8 cellular contexts compared by ENCODE assay signal in the genomic region with DNA sequence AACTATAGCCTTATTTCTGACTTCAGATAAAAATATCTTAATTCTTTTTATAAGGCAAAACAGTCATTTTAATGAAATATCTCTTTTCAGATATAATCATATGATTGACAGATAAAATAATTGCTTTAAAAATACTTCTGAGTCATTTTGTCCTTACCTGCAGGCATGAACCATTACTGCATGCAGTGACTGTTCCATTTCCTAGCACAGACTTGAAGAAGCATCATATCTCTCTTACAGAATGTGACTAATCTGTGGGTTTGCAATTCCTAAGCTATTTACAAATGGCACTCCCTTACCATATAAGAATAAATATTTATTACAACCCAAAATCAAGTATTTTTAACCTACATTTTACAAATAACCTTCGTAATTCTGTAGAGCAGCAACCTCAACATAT.
DNase-seq lines count a peak whose midpoint lies in the region; ATAC-seq and TF ChIP-seq lines count a peak whose summit lies in the region.

No MANE protein-coding gene starts in this region.

- peak; percentile 28 for ATAC-seq in HG03064 (IDR thresholded peaks at IDR 0.05; ENCODE audit: low read depth, unreplicated experiment)

- TF ChIP-seq CTCF in right atrium auricular region (IDR thresholded peaks at IDR 0.05) (no peak), stomach (IDR thresholded peaks at IDR 0.05) (no peak)

- DNase-seq in Daoy (ENCODE audit: low read depth) (peak; percentile 40), right atrium auricular region (ENCODE audit: low spot score) (no peak), stomach (no peak), T1000 (lab: John Stamatoyannopoulos, UW) (no peak), middle frontal gyrus (ENCODE audit: extremely low spot score, low spot score) (no peak)
- no peak for DNase-seq in activated T-helper 1 cell treated with anti-CD3 and anti-CD28 coated beads, Interleukin-12 subunit alpha, Interleukin-12 subunit beta, Interleukin-2, Interleukin-4 antibody, amounts not matched to agents 30 ng/mL and 10 ng/mL and 1 ng/mL, durations not matched to agents 14 hours and 24 hours and 36 hours (ENCODE audit: low spot score)
- no peak for DNase-seq in central memory CD4-positive, alpha-beta T cell

- TF ChIP-seq POLR2A in stomach (IDR thresholded peaks at IDR 0.05), result no peak

- no peaks in the 10 kb centered on the region for H3K9me3 Mint-ChIP-seq in activated T-helper 1 cell treated with anti-CD3 and anti-CD28 coated beads, Interleukin-12 subunit alpha, Interleukin-12 subunit beta, Interleukin-2, Interleukin-4 antibody, amounts not matched to agents 30 ng/mL and 10 ng/mL and 1 ng/mL, durations not matched to agents 14 hours and 24 hours and 36 hours

- H3K4me3 ChIP-seq in right atrium auricular region (peak overlapping the region; percentile 26 to 41), stomach (peak overlapping the region; percentile 40 to 46 (median 42))

- TF ChIP-seq EP300 in stomach (IDR thresholded peaks at IDR 0.05), result no peak

- peak overlapping the region; percentile 67 for H3K4me3 Mint-ChIP-seq in activated T-helper 1 cell treated with anti-CD3 and anti-CD28 coated beads, Interleukin-12 subunit alpha, Interleukin-12 subunit beta, Interleukin-2, Interleukin-4 antibody, amounts not matched to agents 30 ng/mL and 10 ng/mL and 1 ng/mL, durations not matched to agents 14 hours and 24 hours and 36 hours

- H3K27ac ChIP-seq in right atrium auricular region, result peak overlapping the region; percentile 80 to 82
- H3K27ac ChIP-seq in stomach, result peak overlapping the region in 4 of 5 donors; percentile 74 to 85 (median 80)

- H3K9me3 ChIP-seq in right atrium auricular region, result no peaks in the 10 kb centered on the region
- H3K9me3 ChIP-seq in stomach, result no peaks in the 10 kb centered on the region

- no peaks in the 10 kb centered on the region for H3K36me3 ChIP-seq in right atrium auricular region
- no peaks in the 10 kb centered on the region for H3K36me3 ChIP-seq in stomach

- WGBS in stomach, 5 donors, result 13 to 40% (median 15%) methylated on average over 1 of the region's 1 CpG

- H3K4me1 ChIP-seq in right atrium auricular region (peaks cover 0 to 23% of the 10 kb centered on the region in 2 donors), stomach (peaks cover 7 to 52% (median 30%) of the 10 kb centered on the region in 4 donors)

- no peaks in the 10 kb centered on the region for H3K27me3 Mint-ChIP-seq in activated T-helper 1 cell treated with anti-CD3 and anti-CD28 coated beads, Interleukin-12 subunit alpha, Interleukin-12 subunit beta, Interleukin-2, Interleukin-4 antibody, amounts not matched to agents 30 ng/mL and 10 ng/mL and 1 ng/mL, durations not matched to agents 14 hours and 24 hours and 36 hours (ENCODE audit: insufficient read depth)

- H3K36me3 Mint-ChIP-seq in activated T-helper 1 cell treated with anti-CD3 and anti-CD28 coated beads, Interleukin-12 subunit alpha, Interleukin-12 subunit beta, Interleukin-2, Interleukin-4 antibody, amounts not matched to agents 30 ng/mL and 10 ng/mL and 1 ng/mL, durations not matched to agents 14 hours and 24 hours and 36 hours (ENCODE audit: low read depth), result peaks cover 3% of the 10 kb centered on the region

- intact Hi-C loops in activated T-helper 1 cell treated with anti-CD3 and anti-CD28 coated beads, Interleukin-12 subunit alpha, Interleukin-12 subunit beta, Interleukin-2, Interleukin-4 antibody, amounts not matched to agents 30 ng/mL and 10 ng/mL and 1 ng/mL, durations not matched to agents 14 hours and 24 hours and 36 hours (cut with micrococcal nuclease), result loop anchor here (2.0 to 5.0 kb wide), 3 partner anchors 39 to 121 kb away; partner anchors contain the start of gene SRPK2
- intact Hi-C loops in stomach (cut with DNase I; ENCODE audit: low total_unique reads), result no loop called here

- peaks cover 26% of the 10 kb centered on the region for H3K4me1 Mint-ChIP-seq in activated T-helper 1 cell treated with anti-CD3 and anti-CD28 coated beads, Interleukin-12 subunit alpha, Interleukin-12 subunit beta, Interleukin-2, Interleukin-4 antibody, amounts not matched to agents 30 ng/mL and 10 ng/mL and 1 ng/mL, durations not matched to agents 14 hours and 24 hours and 36 hours (ENCODE audit: low read depth)

- no peak overlapping the region for H3K27ac Mint-ChIP-seq in activated T-helper 1 cell treated with anti-CD3 and anti-CD28 coated beads, Interleukin-12 subunit alpha, Interleukin-12 subunit beta, Interleukin-2, Interleukin-4 antibody, amounts not matched to agents 30 ng/mL and 10 ng/mL and 1 ng/mL, durations not matched to agents 14 hours and 24 hours and 36 hours

- H3K27me3 ChIP-seq in right atrium auricular region, result no peaks in the 10 kb centered on the region
- no peaks in the 10 kb centered on the region for H3K27me3 ChIP-seq in stomach
